In the genomic region with DNA sequence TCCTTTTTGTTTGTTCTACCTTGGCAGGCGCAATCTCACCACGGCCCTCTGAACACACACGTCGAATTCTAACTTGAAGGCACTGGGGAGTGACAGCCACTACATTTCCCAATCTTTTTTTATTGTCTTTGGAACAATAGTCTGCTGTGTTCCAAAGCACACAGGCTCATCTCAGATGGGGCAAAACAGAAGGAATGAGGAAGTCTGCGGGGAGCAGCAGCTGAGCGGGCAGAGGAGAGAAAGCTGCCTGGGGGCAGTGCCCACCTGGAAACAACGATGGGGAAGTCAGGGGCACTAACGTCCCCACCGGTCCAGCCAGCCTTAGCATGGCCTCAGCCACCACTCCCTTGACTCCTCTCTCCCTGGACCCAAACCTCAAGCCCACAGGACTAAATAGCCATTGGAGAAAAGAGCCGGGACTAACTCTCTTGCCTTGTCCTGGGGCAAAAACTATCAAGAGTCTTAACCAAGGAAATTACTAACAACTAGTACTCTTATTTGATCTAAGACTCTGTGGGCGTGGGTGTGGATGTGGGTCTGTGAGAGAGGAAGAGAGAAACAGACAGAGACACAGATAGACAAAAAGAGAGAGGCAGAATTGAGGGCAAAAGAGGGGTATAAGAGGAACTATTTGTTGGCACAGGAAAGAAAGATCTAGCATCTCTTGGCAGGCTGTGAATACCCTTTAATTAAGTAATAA, we compare ENCODE assay signal across 10 cellular contexts.
DNase-seq lines count a peak whose midpoint lies in the region; ATAC-seq, FAIRE-seq and TF ChIP-seq lines count a peak whose summit lies in the region.
"Had no signal": no experiment of that assay in that cellular context is flagged by ENCODE, and none has a peak within 500 bp of the region (broad histone marks: within the 10 kb centered on the region; RNA-seq: fewer than 3 reads in every experiment).

No MANE protein-coding gene starts in this region.

- peak; percentile 45 for DNase-seq in AG10803 (ENCODE audit: low read depth)
- peak; percentile 57 for DNase-seq in HuH-7 (ENCODE audit: low spot score)
- peak; percentile 26 for DNase-seq in midbrain (lab: John Stamatoyannopoulos, UW)
- no peak for DNase-seq in HTR-8/SVneo (ENCODE audit: insufficient read length, low spot score)
- no peak for DNase-seq in SIG-M5 treated with dmso at 0.1 percent for 504 hours (lab: John Stamatoyannopoulos, UW; ENCODE audit: unreplicated experiment)
- no peak for DNase-seq in NCI-H510A (lab: John Stamatoyannopoulos, UW)
- DNase-seq: NCI-H2227 treated with DMSO at 0.1 percent for 48 hours had no signal

- H3K4me3 ChIP-seq in AG10803 (ENCODE audit: low read length): peak overlapping the region; percentile 46; the same call in 1 of the 2 replicates

- no peak for FAIRE-seq in HTR-8/SVneo (lab: Jason Lieb, UNC)
- FAIRE-seq: TTC549 had no signal

- H3K9me3 Mint-ChIP-seq in activated naive CD8-positive, alpha-beta T cell (ENCODE audit: low read depth): no peaks in the 10 kb centered on the region

- no peaks in the 10 kb centered on the region for H3K36me3 Mint-ChIP-seq in activated naive CD8-positive, alpha-beta T cell

- no peaks in the 10 kb centered on the region for H3K27me3 Mint-ChIP-seq in activated naive CD8-positive, alpha-beta T cell

- ATAC-seq in GM21723 (IDR thresholded peaks at IDR 0.05; ENCODE audit: unreplicated experiment): no peak

- H3K27ac Mint-ChIP-seq in activated naive CD8-positive, alpha-beta T cell: peak overlapping the region; percentile 0

- no peak for TF ChIP-seq CTCF in AG10803 (conservative IDR thresholded peaks at IDR 0.05; ENCODE audit: low read length)

- peaks cover 23% of the 10 kb centered on the region for H3K4me1 Mint-ChIP-seq in activated naive CD8-positive, alpha-beta T cell (ENCODE audit: low read depth)

- peak overlapping the region; percentile 25 for H3K4me3 Mint-ChIP-seq in activated naive CD8-positive, alpha-beta T cell

Comparison
In these comparisons a context has a peak if more than half of its experiments do, and no peak if none do; other contexts are left out.
1. DNase-seq: peak in AG10803 (single experiment), HuH-7 (single experiment) and midbrain (single experiment); none in HTR-8/SVneo (single experiment), SIG-M5 treated with dmso at 0.1 percent for 504 hours (single experiment) and NCI-H510A (single experiment).